12 cellular contexts compared by ENCODE assay signal in genomic region chr11:1532606-1533341, GRCh38. TPM values are rescaled to one million over a fixed set of nuclear protein-coding genes. Genes with fewer than 3 reads are reported as not detected.
DNase-seq lines count a peak whose midpoint lies in the region; ATAC-seq lines count a peak whose summit lies in the region.
"Had no signal": no experiment of that assay in that cellular context is flagged by ENCODE, and none has a peak within 500 bp of the region (broad histone marks: within the 10 kb centered on the region; RNA-seq: fewer than 3 reads in every experiment).

No MANE protein-coding gene starts in this region.

- no peak overlapping the region for H3K4me3 ChIP-seq in MG63
- no peak overlapping the region for H3K4me3 ChIP-seq in subcutaneous abdominal adipose tissue (ENCODE audit: low read depth in 1 of 5, low read length in 5 of 5)
- H3K4me3 ChIP-seq in mesendoderm (ENCODE audit: low read length), result no peak overlapping the region

- no peak overlapping the region for H3K9ac ChIP-seq in subcutaneous abdominal adipose tissue (ENCODE audit: low read length in 5 of 5)
- H3K9ac ChIP-seq in mesendoderm (ENCODE audit: low read length), result no peak overlapping the region

- peaks cover 23% of the 10 kb centered on the region for H3K79me1 ChIP-seq in mesendoderm (ENCODE audit: low read length)

- no peak overlapping the region for H3K56ac ChIP-seq in mesendoderm (ENCODE audit: low read length)

- H3K9me3 ChIP-seq in MG63 (no peaks in the 10 kb centered on the region), subcutaneous abdominal adipose tissue (ENCODE audit: control insufficient read depth in 5 of 5, low read length in 5 of 5) (no peaks in the 10 kb centered on the region)

- H3K4me1 ChIP-seq in subcutaneous abdominal adipose tissue (ENCODE audit: control insufficient read depth in 5 of 5, insufficient read depth in 5 of 5, low read length in 5 of 5) (peaks cover 15 to 83% (median 46%) of the 10 kb centered on the region in 5 donors), mesendoderm (ENCODE audit: control insufficient read depth, low read depth, low read length) (no peaks in the 10 kb centered on the region)

- H3K27ac ChIP-seq in epithelial cell of prostate (peak overlapping the region; percentile 78), subcutaneous abdominal adipose tissue (ENCODE audit: low read depth, low read length) (peak overlapping the region; percentile 24), mesendoderm (ENCODE audit: low read depth, low read length) (no peak overlapping the region)

- H3K36me3 ChIP-seq in MG63 (peaks cover 2% of the 10 kb centered on the region; the same call in 1 of the 2 replicates), subcutaneous abdominal adipose tissue (ENCODE audit: control insufficient read depth in 5 of 5, insufficient read depth in 5 of 5, low read length in 5 of 5) (peaks cover 0 to 21% (median 8%) of the 10 kb centered on the region in 5 donors), mesendoderm (ENCODE audit: control insufficient read depth, insufficient read depth, low read length) (no peaks in the 10 kb centered on the region)

- no peak overlapping the region for H3K23ac ChIP-seq in mesendoderm (ENCODE audit: low read length)

- H2BK120ac ChIP-seq in mesendoderm (ENCODE audit: low read depth, low read length), result no peak overlapping the region

- peak; percentile 45 for DNase-seq in MG63
- peak; percentile 44 for DNase-seq in epithelial cell of prostate (ENCODE audit: low read depth, low spot score)
- DNase-seq in left colon, result no peak
- no peak for DNase-seq in mucosa of gallbladder (ENCODE audit: low spot score)
- no peak for DNase-seq in KG1 (lab: John Stamatoyannopoulos, UW)
- DNase-seq in mesendoderm, result no peak
- no peak for DNase-seq in LoVo (ENCODE audit: low spot score)
- DNase-seq: central memory CD4-positive, alpha-beta T cell; NCI-H2081; stimulated activated CD4-positive, alpha-beta T cell treated with anti-CD3 and anti-CD28 coated beads, Interleukin-1b, Interleukin-23, amount 100 ng/mL, for 48 hours had no signal

- H2AK5ac ChIP-seq in mesendoderm (ENCODE audit: low read length), result no peak overlapping the region

- H3K4ac ChIP-seq in mesendoderm (ENCODE audit: low read depth, low read length), result no peak overlapping the region

- no peak overlapping the region for H2BK15ac ChIP-seq in mesendoderm (replicated peaks; ENCODE audit: low read depth)

- H4K8ac ChIP-seq in mesendoderm (ENCODE audit: low read depth, low read length), result no peak overlapping the region

- H3K79me2 ChIP-seq in mesendoderm (ENCODE audit: control insufficient read depth, insufficient read depth, low read length), result peaks cover 6% of the 10 kb centered on the region

- no peak overlapping the region for H3K18ac ChIP-seq in mesendoderm (ENCODE audit: low read length)

- H3K27me3 ChIP-seq in MG63 (no peaks in the 10 kb centered on the region), subcutaneous abdominal adipose tissue (ENCODE audit: control insufficient read depth in 5 of 5, insufficient read depth in 4 of 5, low read length in 5 of 5) (peaks cover 0 to under 1% (median 0%) of the 10 kb centered on the region in 5 donors), mesendoderm (ENCODE audit: insufficient read depth, low read length, poor library complexity) (no peaks in the 10 kb centered on the region)

- intact Hi-C loops in left colon (cut with DNase I, micrococcal nuclease), result no loop called here

- H4K5ac ChIP-seq in mesendoderm (ENCODE audit: low read length), result no peak overlapping the region

- H3K4me2 ChIP-seq in mesendoderm (ENCODE audit: low read length), result no peak overlapping the region

- peak; percentile 63 for ATAC-seq in left colon

- whole genome bisulfite sequencing in mesendoderm (ENCODE audit: extremely low coverage, insufficient coverage, low lambda C conversion rate), result no CpG with 5 or more reads among the region's 20 CpGs

- H2BK5ac ChIP-seq in mesendoderm (ENCODE audit: low read length), result no peak overlapping the region

RNA-seq across cellular contexts. Expression of gene DUSP8, which starts 39.3 kb away (rescaled TPM):
- 1.1 and 4.5 TPM in 2 replicates for total RNA-seq in MG63 (2014; rRNA removed; shearing (Covaris generic); ENCODE audit: low replicate concordance)
- total RNA-seq in left colon (10 to 100 TPM; 27.2 to 45.0 TPM), mucosa of gallbladder (35.6 TPM)
- 12.2 TPM for polyA plus RNA-seq in mesendoderm (2013, experiment 1 of 2)
- 11.3 TPM for polyA plus RNA-seq in mesendoderm (2013, experiment 2 of 2)

RNA-seq across cellular contexts. Expression of gene MOB2, which starts 46.2 kb away (rescaled TPM):
- 25.4 and 34.2 TPM in 2 replicates for total RNA-seq in MG63 (2014; rRNA removed; shearing (Covaris generic); ENCODE audit: low replicate concordance)
- total RNA-seq in left colon, result 10 to 100 TPM; 48.3 to 55.8 TPM
- 73.4 TPM for total RNA-seq in mucosa of gallbladder
- polyA plus RNA-seq in mesendoderm (2013, experiment 1 of 2), result 8.7 TPM
- polyA plus RNA-seq in mesendoderm (2013, experiment 2 of 2), result 8.7 TPM

RNA-seq across cellular contexts. Expression of gene KRTAP5-1, which starts 52.3 kb away (rescaled TPM):
- not detected in 2 replicates for total RNA-seq in MG63 (2014; rRNA removed; shearing (Covaris generic); ENCODE audit: low replicate concordance)
- total RNA-seq in left colon (not detected), mucosa of gallbladder (not detected)
- not detected for polyA plus RNA-seq in mesendoderm (2013, experiment 1 of 2)
- polyA plus RNA-seq in mesendoderm (2013, experiment 2 of 2), result not detected
- total RNA-seq: liver had no signal
- polyA plus RNA-seq: liver had no signal

Comparison
In these comparisons a context has a peak if more than half of its experiments do, and no peak if none do; other contexts are left out.
1. DNase-seq: peak in MG63 (single experiment) and epithelial cell of prostate (single experiment); none in left colon (0 of 2), mucosa of gallbladder (single experiment), KG1 (single experiment), mesendoderm (single experiment) and LoVo (single experiment).